Comparison of ENCODE assay signal across 1 cellular context in the genomic region with DNA sequence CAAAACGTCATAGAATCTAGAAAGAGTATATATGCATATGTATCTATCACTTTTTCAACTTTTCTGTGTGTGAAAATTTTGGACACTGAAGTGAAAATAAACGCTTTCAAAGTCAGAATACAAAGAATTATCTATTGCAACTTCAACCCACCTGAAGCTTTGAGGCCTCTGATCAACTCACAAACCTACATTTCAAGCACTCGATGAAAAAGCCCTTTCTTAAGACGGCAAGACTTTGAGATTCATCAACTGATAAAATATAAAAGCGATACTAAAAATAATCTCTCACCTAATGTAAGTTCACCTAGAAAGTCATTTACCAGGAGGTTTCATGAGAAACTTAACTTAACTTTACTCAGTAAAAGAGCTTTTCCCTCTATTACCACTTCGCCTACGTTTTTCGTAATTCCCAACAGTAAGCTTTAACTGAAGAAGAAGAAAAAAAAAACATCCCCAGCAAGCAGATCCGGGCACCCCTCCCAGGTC.
TF ChIP-seq lines count a peak whose summit lies in the region.

No MANE protein-coding gene starts in this region.

TF ChIP-seq in IMR-90, 13 proteins besides CTCF, POLR2A, EP300 and RAD21:
- TF ChIP-seq FOS (IDR thresholded peaks at IDR 0.05; ENCODE audit: low read depth, low read length) (no peak), MXI1 (IDR thresholded peaks at IDR 0.05; ENCODE audit: borderline replicate concordance, low read depth, low read length) (no peak), MAZ (IDR thresholded peaks at IDR 0.05; ENCODE audit: borderline replicate concordance, low read depth, low read length) (no peak), CEBPB (IDR thresholded peaks at IDR 0.05; ENCODE audit: low read depth, low read length) (no peak)
TF ChIP-seq in IMR-90: peak in this region for 0.
